In the genomic region with DNA sequence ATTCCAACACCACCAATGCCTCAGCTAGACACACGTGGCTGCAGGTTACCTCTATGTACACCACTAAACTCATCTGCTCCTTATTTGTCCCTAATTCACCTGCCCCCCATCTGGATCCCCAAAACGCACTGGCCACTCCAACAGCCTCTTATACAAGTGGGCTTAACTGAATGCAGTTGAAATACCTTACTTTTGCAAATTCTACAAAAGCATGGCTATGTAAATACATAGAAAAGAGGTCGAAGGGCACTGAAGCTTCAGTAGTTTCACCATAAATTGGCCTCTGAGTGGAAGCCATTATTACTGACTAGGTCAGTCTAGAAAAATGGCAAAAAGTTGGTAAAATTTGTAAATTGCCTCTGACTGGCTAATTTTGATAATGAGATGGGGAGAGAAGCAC, we compare ENCODE assay signal across 7 cellular contexts. TPM values are rescaled to one million over a fixed set of nuclear protein-coding genes. Genes with fewer than 3 reads are reported as not detected.
"Had no signal": no experiment of that assay in that cellular context is flagged by ENCODE, and none has a peak within 500 bp of the region (broad histone marks: within the 10 kb centered on the region; RNA-seq: fewer than 3 reads in every experiment).

No MANE protein-coding gene starts in this region.

- H3K4me3 Mint-ChIP-seq: IgD-negative memory B cell had no signal

- H3K36me3 Mint-ChIP-seq: IgD-negative memory B cell had no signal

- H3K4me3 ChIP-seq: K562 had no signal

- DNase-seq: IMR-90, KBM-7, KG1 had no signal

- H3K27ac ChIP-seq: HL-60 had no signal

- ATAC-seq: K562 had no signal

- H3K9me3 Mint-ChIP-seq: IgD-negative memory B cell had no signal

- H3K27ac Mint-ChIP-seq: IgD-negative memory B cell had no signal

RNA-seq across cellular contexts. Expression of a gene that starts 11.1 kb away (rescaled TPM):
- total RNA-seq: HT1080 had no signal
